28 cellular contexts compared by ENCODE assay signal in genomic region chr3:13217253-13217652, GRCh38.
DNase-seq lines count a peak whose midpoint lies in the region; ATAC-seq, FAIRE-seq and TF ChIP-seq lines count a peak whose summit lies in the region.
"Had no signal": no experiment of that assay in that cellular context is flagged by ENCODE, and none has a peak within 500 bp of the region (broad histone marks: within the 10 kb centered on the region; RNA-seq: fewer than 3 reads in every experiment).

No MANE protein-coding gene starts in this region.

- no peak overlapping the region for H3K9ac ChIP-seq in K562 (ENCODE audit: insufficient read depth in 1 of 2, low read depth in 2 of 2, low read length in 2 of 2)
- H3K9ac ChIP-seq: BLaER1 treated with 17β-estradiol and CSF1 and Interleukin-3, amounts not matched to agents 10 nM and 100 nM had no signal

- H3K27ac ChIP-seq in A549 = peak overlapping the region; percentile 66 to 67; a peak in 3 of 6 replicates
- H3K27ac ChIP-seq in HEK293 (ENCODE audit: extremely low read depth, low read depth, low read length) = no peak overlapping the region
- peak overlapping the region; percentile 86 for H3K27ac ChIP-seq in PC-9
- H3K27ac ChIP-seq in K562 (ENCODE audit: extremely low read depth, low read depth, low read length) = no peak overlapping the region
- H3K27ac ChIP-seq: BLaER1 treated with 17β-estradiol and CSF1 and Interleukin-3, amounts not matched to agents 10 nM and 100 nM; C4-2B had no signal

- BruUV-seq in PC-9 (replicated peaks; lab: Mats Ljungman, UMichigan) = no TSS peak
- no TSS peak for BruUV-seq in K562 (replicated peaks; lab: Mats Ljungman, UMichigan)

- POLR2A ChIA-PET in A549 (lab: Yijun Ruan, JAX) (interaction anchor here (0.6 kb wide), 1 partner anchor 233 kb away, joined by 3 read pairs; no protein-coding TSS in a partner anchor), HEK293 (lab: Yijun Ruan, JAX) (no interaction called here), PC-9 (lab: Charles Lee; ENCODE audit: unreplicated experiment) (no interaction called here), K562 (lab: Yijun Ruan, JAX) (interaction anchor here (0.6 kb wide), 1 partner anchor 10 kb away, joined by 4 read pairs; no protein-coding TSS in a partner anchor)

- no peaks in the 10 kb centered on the region for H4K20me1 ChIP-seq in PC-9 (ENCODE audit: insufficient read depth)
- H4K20me1 ChIP-seq in K562 (replicated peaks; ENCODE audit: control insufficient read depth, insufficient read depth, low read length) = peaks cover 27% of the 10 kb centered on the region

- 0 out of 2 replicates have a peak, but pooled peaks cover 6% of the 10 kb centered on the region for H3K79me2 ChIP-seq in PC-9 (ENCODE audit: low read depth)
- no peaks in the 10 kb centered on the region for H3K79me2 ChIP-seq in K562 (ENCODE audit: control insufficient read depth, insufficient read depth, low read length)

- H3K36me3 ChIP-seq in HEK293 (ENCODE audit: control insufficient read depth in 2 of 2, insufficient read depth in 1 of 2, low read length in 2 of 2) (no peaks in the 10 kb centered on the region), PC-9 (ENCODE audit: low read depth) (no peaks in the 10 kb centered on the region), K562 (ENCODE audit: control insufficient read depth, insufficient read depth, low read length) (no peaks in the 10 kb centered on the region)
- H3K36me3 ChIP-seq: BLaER1 treated with 17β-estradiol and CSF1 and Interleukin-3, amounts not matched to agents 10 nM and 100 nM had no signal

- TF ChIP-seq POLR2A in A549 (IDR thresholded peaks at IDR 0.05; ENCODE audit: low read length) (no peak), K562 (conservative IDR thresholded peaks at IDR 0.05) (no peak)

- TF ChIP-seq EP300 in A549 (IDR thresholded peaks at IDR 0.05) (no peak), K562 (IDR thresholded peaks at IDR 0.05; ENCODE audit: low read length) (no peak)

- no peak overlapping the region for H3K4me3 Mint-ChIP-seq in T-helper 2 cell treated with Interferon-gamma antibody and Interleukin-4, amounts not matched to agents 5 μg/mL and 100 μg/mL, for 36 hours
- no peak overlapping the region for H3K4me3 Mint-ChIP-seq in activated T-helper 17 cell treated with anti-CD3 and anti-CD28 coated beads, Interleukin-2, amount 50 U/mL, for 72 hours
- H3K4me3 Mint-ChIP-seq: B cell; CD4-positive, alpha-beta T cell; CD8-positive, alpha-beta T cell had no signal

- peaks cover 4% of the 10 kb centered on the region for H3K9me1 ChIP-seq in K562 (ENCODE audit: control insufficient read depth, insufficient read depth, low read length)

- no peaks in the 10 kb centered on the region for H3K9me3 Mint-ChIP-seq in T-helper 2 cell treated with Interferon-gamma antibody and Interleukin-4, amounts not matched to agents 5 μg/mL and 100 μg/mL, for 36 hours
- H3K9me3 Mint-ChIP-seq in activated T-helper 17 cell treated with anti-CD3 and anti-CD28 coated beads, Interleukin-2, amount 50 U/mL, for 72 hours = no peaks in the 10 kb centered on the region
- H3K9me3 Mint-ChIP-seq: CD4-positive, alpha-beta T cell; CD8-positive, alpha-beta T cell had no signal

- no peaks in the 10 kb centered on the region for H3K27me3 Mint-ChIP-seq in T-helper 2 cell treated with Interferon-gamma antibody and Interleukin-4, amounts not matched to agents 5 μg/mL and 100 μg/mL, for 36 hours (ENCODE audit: low read depth)
- H3K27me3 Mint-ChIP-seq in activated T-helper 17 cell treated with anti-CD3 and anti-CD28 coated beads, Interleukin-2, amount 50 U/mL, for 72 hours = no peaks in the 10 kb centered on the region
- H3K27me3 Mint-ChIP-seq: CD4-positive, alpha-beta T cell had no signal

- CTCF ChIA-PET in A549 (lab: Yijun Ruan, JAX) (interaction anchor here (0.9 to 1.4 kb wide), 2 partner anchors 124 to 431 kb away, joined by 3 to 4 read pairs; no protein-coding TSS in a partner anchor), HEK293 (lab: Yijun Ruan, JAX) (interaction anchor here (0.7 to 1.4 kb wide), 2 partner anchors 12 to 16 kb away, joined by 3 read pairs; no protein-coding TSS in a partner anchor), PC-9 (lab: Charles Lee) (no interaction called here), K562 (lab: Yijun Ruan, JAX; ENCODE audit: low intra/inter-chr PET ratio) (interaction anchor here (0.6 kb wide), 1 partner anchor 394 kb away, joined by 3 read pairs; no protein-coding TSS in a partner anchor)

- intact Hi-C loops in PC-9 (cut with micrococcal nuclease; ENCODE audit: unreplicated experiment) (loop anchor here (5.0 to 10.0 kb wide), 3 partner anchors 62 to 238 kb away; no protein-coding TSS in a partner anchor), K562 (cut with micrococcal nuclease) (no loop called here)

- TF ChIP-seq RAD21 in A549 (conservative IDR thresholded peaks at IDR 0.05 in 1 of 2, IDR thresholded peaks at IDR 0.05 in 1 of 2) (no peak), K562 (CRISPR knock-in tag; conservative IDR thresholded peaks at IDR 0.05 in 1 of 2, IDR thresholded peaks at IDR 0.05 in 1 of 2) (no peak)

- TF ChIP-seq CTCF in A549 (IDR thresholded peaks at IDR 0.05) (no peak), HEK293 (tag by site-specific recombination; IDR thresholded peaks at IDR 0.05) (no peak), PC-9 (conservative IDR thresholded peaks at IDR 0.05) (no peak), K562 (IDR thresholded peaks at IDR 0.05 in 2 of 3, conservative IDR thresholded peaks at IDR 0.05 in 1 of 3; ENCODE audit: insufficient read depth in 2 of 3, low read depth in 1 of 3, low read length in 3 of 3) (no peak)

- peak overlapping the region; percentile 59; the same call in 1 of the 3 replicates for H3K4me2 ChIP-seq in A549
- H3K4me2 ChIP-seq in PC-9 = peak overlapping the region; percentile 59
- no peak overlapping the region for H3K4me2 ChIP-seq in K562 (ENCODE audit: insufficient read depth, low read length)
- H3K4me2 ChIP-seq: BLaER1 treated with 17β-estradiol and CSF1 and Interleukin-3, amounts not matched to agents 10 nM and 100 nM had no signal

- no peak overlapping the region for H3K27ac Mint-ChIP-seq in T-helper 2 cell treated with Interferon-gamma antibody and Interleukin-4, amounts not matched to agents 5 μg/mL and 100 μg/mL, for 36 hours
- no peak overlapping the region for H3K27ac Mint-ChIP-seq in activated T-helper 17 cell treated with anti-CD3 and anti-CD28 coated beads, Interleukin-2, amount 50 U/mL, for 72 hours
- H3K27ac Mint-ChIP-seq: B cell; CD4-positive, alpha-beta T cell; CD8-positive, alpha-beta T cell had no signal

- H2AFZ ChIP-seq in PC-9 (no peak overlapping the region), K562 (ENCODE audit: low read depth, low read length) (no peak overlapping the region)

- no peaks in the 10 kb centered on the region for H3K4me1 Mint-ChIP-seq in T-helper 2 cell treated with Interferon-gamma antibody and Interleukin-4, amounts not matched to agents 5 μg/mL and 100 μg/mL, for 36 hours (ENCODE audit: low read depth)
- H3K4me1 Mint-ChIP-seq in activated T-helper 17 cell treated with anti-CD3 and anti-CD28 coated beads, Interleukin-2, amount 50 U/mL, for 72 hours = no peaks in the 10 kb centered on the region
- H3K4me1 Mint-ChIP-seq: B cell had no signal

- H3K4me1 ChIP-seq in A549 (peaks cover 41% of the 10 kb centered on the region), HEK293 (ENCODE audit: control insufficient read depth, insufficient read depth, low read length) (no peaks in the 10 kb centered on the region), PC-9 (replicated peaks; ENCODE audit: insufficient read depth) (peaks cover 58% of the 10 kb centered on the region), K562 (replicated peaks in 1 of 2; ENCODE audit: control insufficient read depth in 2 of 2, insufficient read depth in 2 of 2, low read length in 2 of 2) (no peaks in the 10 kb centered on the region; a peak in 1 of 5 replicates)

- ATAC-seq in A549 = no peak
- ATAC-seq in K562 = no peak
- ATAC-seq in activated T-helper 17 cell treated with anti-CD3 and anti-CD28 coated beads, Interleukin-2, amount 50 U/mL, for 72 hours (replicated peaks) = no peak
- no peak for ATAC-seq in GM21825 (IDR thresholded peaks at IDR 0.05; ENCODE audit: unreplicated experiment)
- ATAC-seq: CD8-positive, alpha-beta T cell; GM12878 had no signal

- H3K9me3 ChIP-seq in A549 (no peaks in the 10 kb centered on the region), HEK293 (ENCODE audit: control insufficient read depth, insufficient read depth, low read depth, low read length) (no peaks in the 10 kb centered on the region), PC-9 (ENCODE audit: insufficient read depth, low read depth) (no peaks in the 10 kb centered on the region), K562 (replicated peaks; ENCODE audit: control insufficient read depth, insufficient read depth, low read depth, low read length) (no peaks in the 10 kb centered on the region)
- H3K9me3 ChIP-seq: BLaER1 treated with 17β-estradiol and CSF1 and Interleukin-3, amounts not matched to agents 10 nM and 100 nM; Caco-2 had no signal

- H3K36me3 Mint-ChIP-seq in T-helper 2 cell treated with Interferon-gamma antibody and Interleukin-4, amounts not matched to agents 5 μg/mL and 100 μg/mL, for 36 hours (ENCODE audit: low read depth) = no peaks in the 10 kb centered on the region
- H3K36me3 Mint-ChIP-seq in activated T-helper 17 cell treated with anti-CD3 and anti-CD28 coated beads, Interleukin-2, amount 50 U/mL, for 72 hours (ENCODE audit: low read depth) = no peaks in the 10 kb centered on the region
- H3K36me3 Mint-ChIP-seq: CD8-positive, alpha-beta T cell had no signal

- H3K27me3 ChIP-seq in PC-9 (ENCODE audit: insufficient read depth, low read depth) (no peaks in the 10 kb centered on the region), K562 (ENCODE audit: control insufficient read depth in 2 of 2, insufficient read depth in 2 of 2, low read length in 2 of 2) (peaks cover 63 to 85% of the 10 kb centered on the region in 2 experiments)

- no peaks in the 10 kb centered on the region for H3K9me2 ChIP-seq in PC-9 (ENCODE audit: insufficient read depth)

- H3K4me3 ChIP-seq in A549 (no peak overlapping the region), HEK293 (ENCODE audit: low read depth, low read length) (no peak overlapping the region), PC-9 (no peak overlapping the region), K562 (no peak overlapping the region)
- H3K4me3 ChIP-seq: BLaER1 treated with 17β-estradiol and CSF1 and Interleukin-3, amounts not matched to agents 10 nM and 100 nM; GM12878 had no signal

- no peak for DNase-seq in A549 (ENCODE audit: low read depth in 1 of 2, low spot score in 1 of 2)
- no peak for DNase-seq in PC-9
- DNase-seq in K562 (ENCODE audit: extremely low read depth in 1 of 4, low spot score in 3 of 4) = no peak
- DNase-seq in T-helper 2 cell treated with Interferon-gamma antibody and Interleukin-4, amounts not matched to agents 5 μg/mL and 100 μg/mL, for 36 hours (ENCODE audit: low spot score) = no peak
- no peak for DNase-seq in activated CD4-positive, alpha-beta T cell treated with anti-CD3 and anti-CD28 coated beads, Interleukin-2, amount 50 U/mL, for 48 hours
- DNase-seq: 8988T; AML-193; Caco-2; Calu3; CD4-positive, alpha-beta T cell; CD8-positive, alpha-beta T cell; DMS153; DMS53; DMS79; DND-41; EL; GDM1 had no signal

- WGBS in A549 (ENCODE audit: missing lambda C conversion rate) = 55% methylated on average over 2 of the region's 2 CpGs
- 0% methylated on average over 2 of the region's 2 CpGs for WGBS in K562 (ENCODE audit: insufficient coverage, low coverage, missing lambda C conversion rate)

- peaks cover 24% of the 10 kb centered on the region for H3F3A ChIP-seq in PC-9 (ENCODE audit: insufficient read depth, low read depth)

- in situ Hi-C loops in K562 (cut with MboI) = no loop called here

- FAIRE-seq in A549 (lab: Jason Lieb, UNC) = no peak
- FAIRE-seq in K562 (lab: Jason Lieb, UNC) = no peak
- FAIRE-seq: A204.1, D721Med, GM12878, GM12892, GM18507 had no signal

Comparison
In these comparisons a context has a peak if more than half of its experiments do, and no peak if none do; other contexts are left out.
1. H3K27ac ChIP-seq: peak in A549 (2 of 2) and PC-9 (single experiment); none in HEK293 (single experiment) and K562 (single experiment).
2. POLR2A ChIA-PET loops: an anchor here in A549 (0.6 kb wide) and K562 (0.6 kb wide); none called in HEK293 and PC-9.